Comparison of ENCODE assay signal across 24 cellular contexts in genomic region chr5:15023266-15023665, GRCh38.
"Had no signal": no experiment of that assay in that cellular context is flagged by ENCODE, and none has a peak within 500 bp of the region (broad histone marks: within the 10 kb centered on the region; RNA-seq: fewer than 3 reads in every experiment).

No MANE protein-coding gene starts in this region.

- H3K4me2 ChIP-seq: neural progenitor cell had no signal

- H3K4me1 ChIP-seq: parathyroid adenoma, psoas muscle, right lobe of liver, transverse colon, upper lobe of left lung, vagina had no signal

- DNase-seq: natural killer cell; occipital lobe; ovary; posterior cingulate gyrus; psoas muscle; right cardiac atrium; right lobe of liver; sigmoid colon; small intestine; stimulated activated CD4-positive, alpha-beta T cell treated with anti-CD3 and anti-CD28 coated beads, Interleukin-15, amount 100 ng/mL, for 24 hours; stimulated activated CD4-positive, alpha-beta T cell treated with anti-CD3 and anti-CD28 coated beads, Interleukin-2, amount 100 ng/mL, for 24 hours; stimulated activated CD4-positive, alpha-beta T cell treated with anti-CD3 and anti-CD28 coated beads, Interleukin-2, amount 100 ng/mL, for 48 hours; stimulated activated CD4-positive, alpha-beta T cell treated with anti-CD3 and anti-CD28 coated beads, Interleukin-4, amount 100 ng/mL, for 24 hours; stimulated activated naive B cell treated with anti-CD40 and anti-IgM and Interleukin-4, amounts not matched to agents 10 μg/mL and 1 μg/mL and 100 μg/mL, for 72 hours; stimulated activated naive CD4-positive, alpha-beta T cell treated with Interleukin-2 at 50 U/mL for 16 hours; stomach; tibial artery; transverse colon; upper lobe of left lung had no signal

- H3K27ac ChIP-seq: neural progenitor cell, ovary, parathyroid adenoma, psoas muscle, right lobe of liver, sigmoid colon, stomach, thoracic aorta, tibial artery, transverse colon, upper lobe of left lung, vagina had no signal

- H3K36me3 ChIP-seq: neural progenitor cell, ovary, right lobe of liver, sigmoid colon, stomach, thoracic aorta, tibial artery, transverse colon, upper lobe of left lung, vagina had no signal

- H3K4me3 ChIP-seq: neural progenitor cell, ovary, psoas muscle, right lobe of liver, sigmoid colon, stomach, thoracic aorta, tibial artery, transverse colon, upper lobe of left lung, vagina had no signal

- FAIRE-seq: small intestine had no signal

- H3K9ac ChIP-seq: neural progenitor cell, parathyroid adenoma had no signal

- H3K27me3 ChIP-seq: neural progenitor cell, ovary, right lobe of liver, sigmoid colon, stomach, tibial artery, transverse colon, upper lobe of left lung, vagina had no signal

- ATAC-seq: natural killer cell; psoas muscle; right cardiac atrium; right lobe of liver; stimulated activated effector memory CD8-positive, alpha-beta T cell treated with anti-CD3 and anti-CD28 coated beads, Interleukin-12 subunit alpha, Interleukin-12 subunit beta, amount 100 ng/mL, for 72 hours; stimulated activated naive B cell treated with anti-CD40 and anti-IgM and Interleukin-4, amounts not matched to agents 10 μg/mL and 1 μg/mL and 100 μg/mL, for 72 hours had no signal

- H3K9me3 ChIP-seq: ovary, psoas muscle, right lobe of liver, sigmoid colon, stomach, thoracic aorta, tibial artery, transverse colon, upper lobe of left lung, vagina had no signal

- H2AFZ ChIP-seq: neural progenitor cell, parathyroid adenoma had no signal
